ENCODE assay signal across 1 cellular context in the genomic region with DNA sequence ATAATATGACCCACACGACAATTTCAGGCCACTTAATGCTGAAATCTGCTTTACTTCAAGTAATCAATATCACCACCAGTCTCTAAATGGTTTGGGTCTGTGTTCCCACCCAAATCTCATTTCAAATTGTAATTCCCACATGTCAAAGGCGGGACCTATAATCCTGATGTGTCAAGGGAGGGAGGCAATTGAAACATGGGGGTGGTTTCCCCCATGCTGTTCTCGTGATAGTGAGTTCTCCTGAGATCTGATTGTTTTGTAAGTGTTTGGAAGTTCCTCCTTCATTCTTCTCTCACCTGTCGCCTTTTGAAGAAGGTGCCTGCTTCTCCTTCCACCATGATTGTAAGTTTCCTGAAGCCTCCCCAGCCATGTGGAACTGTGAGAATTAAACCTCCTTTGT.
TF ChIP-seq lines count a peak whose summit lies in the region.

No MANE protein-coding gene starts in this region.

TF ChIP-seq in A549, 52 proteins besides CTCF, POLR2A, EP300 and RAD21 (continued from another document):
- TF ChIP-seq CHD4 (IDR thresholded peaks at IDR 0.05; ENCODE audit: borderline replicate concordance): no peak
- TF ChIP-seq, protein P1, sequence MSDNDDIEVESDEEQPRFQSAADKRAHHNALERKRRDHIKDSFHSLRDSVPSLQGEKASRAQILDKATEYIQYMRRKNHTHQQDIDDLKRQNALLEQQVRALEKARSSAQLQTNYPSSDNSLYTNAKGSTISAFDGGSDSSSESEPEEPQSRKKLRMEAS (IDR thresholded peaks at IDR 0.05): no peak
- TF ChIP-seq, protein P2, sequence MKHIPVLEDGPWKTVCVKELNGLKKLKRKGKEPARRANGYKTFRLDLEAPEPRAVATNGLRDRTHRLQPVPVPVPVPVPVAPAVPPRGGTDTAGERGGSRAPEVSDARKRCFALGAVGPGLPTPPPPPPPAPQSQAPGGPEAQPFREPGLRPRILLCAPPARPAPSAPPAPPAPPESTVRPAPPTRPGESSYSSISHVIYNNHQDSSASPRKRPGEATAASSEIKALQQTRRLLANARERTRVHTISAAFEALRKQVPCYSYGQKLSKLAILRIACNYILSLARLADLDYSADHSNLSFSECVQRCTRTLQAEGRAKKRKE (CRISPR knock-in tag; IDR thresholded peaks at IDR 0.05; ENCODE audit: low read depth): no peak
- no peak for TF ChIP-seq KDM1A (IDR thresholded peaks at IDR 0.05; ENCODE audit: low read depth)
- no peak for TF ChIP-seq HEYL (CRISPR knock-in tag; IDR thresholded peaks at IDR 0.05)
- no peak for TF ChIP-seq TP53 (CRISPR knock-in tag; IDR thresholded peaks at IDR 0.05)
